Comparison of ENCODE assay signal across 19 cellular contexts in genomic region chr18:45321520-45321919, GRCh38.
A peak's percentile ranks its signal among the peaks of the same experiment; 100 is the strongest.
DNase-seq lines count a peak whose midpoint lies in the region; ATAC-seq and TF ChIP-seq lines count a peak whose summit lies in the region.
"Had no signal": no experiment of that assay in that cellular context is flagged by ENCODE, and none has a peak within 500 bp of the region (broad histone marks: within the 10 kb centered on the region; RNA-seq: fewer than 3 reads in every experiment).

No MANE protein-coding gene starts in this region.

- no peaks in the 10 kb centered on the region for H3K27me3 ChIP-seq in prostate gland (replicated peaks; ENCODE audit: insufficient read depth)
- H3K27me3 ChIP-seq in WERI-Rb-1 (ENCODE audit: insufficient read depth, low read depth, severe bottlenecking), result peaks cover 97% of the 10 kb centered on the region
- H3K27me3 ChIP-seq: BLaER1, brain microvascular endothelial cell, vagina had no signal

- no peak for TF ChIP-seq POLR2A in prostate gland (IDR thresholded peaks at IDR 0.05)

- peaks cover 14% of the 10 kb centered on the region for H3K27me3 Mint-ChIP-seq in osteocyte (ENCODE audit: unreplicated experiment)
- H3K27me3 Mint-ChIP-seq: stimulated activated naive CD8-positive, alpha-beta T cell treated with anti-CD3 and anti-CD28 coated beads, Interleukin-15, Interleukin-2, amounts not matched to agents 100 ng/mL and 50 ng/mL, for 24 hours had no signal

- H3K36me3 Mint-ChIP-seq in osteocyte (ENCODE audit: unreplicated experiment), result no peaks in the 10 kb centered on the region
- H3K36me3 Mint-ChIP-seq: activated CD8-positive, alpha-beta memory T cell treated with anti-CD3 and anti-CD28 coated beads, Interleukin-2, amount 10 ng/mL, durations not matched to agents 7 days and 5 days; memory B cell had no signal

- intact Hi-C loops in left ventricle myocardium superior (cut with micrococcal nuclease) (no loop called here), prostate gland (cut with DNase I) (loop anchor here (5.0 to 10.0 kb wide), 4 partner anchors 74 to 639 kb away; partner anchors contain the start of gene SETBP1)

- peak; percentile 94 for ATAC-seq in left ventricle myocardium superior
- ATAC-seq: activated CD8-positive, alpha-beta memory T cell treated with anti-CD3 and anti-CD28 coated beads, Interleukin-2, amount 10 ng/mL, durations not matched to agents 7 days and 5 days had no signal

- TF ChIP-seq CTCF in prostate gland (IDR thresholded peaks at IDR 0.05), result no peak
- TF ChIP-seq CTCF in osteocyte (IDR thresholded peaks at IDR 0.05), result no peak
- no peak for TF ChIP-seq CTCF in WERI-Rb-1 (IDR thresholded peaks at IDR 0.05; ENCODE audit: low read depth, low read length)

- H3K4me3 ChIP-seq in prostate gland (no peak overlapping the region), WERI-Rb-1 (ENCODE audit: low read depth, low read length) (no peak overlapping the region)
- H3K4me3 ChIP-seq: BLaER1, vagina had no signal

- no peak overlapping the region for H3K4me3 Mint-ChIP-seq in osteocyte (ENCODE audit: unreplicated experiment)
- H3K4me3 Mint-ChIP-seq: activated CD8-positive, alpha-beta memory T cell treated with anti-CD3 and anti-CD28 coated beads, Interleukin-2, amount 10 ng/mL, durations not matched to agents 7 days and 5 days; memory B cell; stimulated activated naive CD8-positive, alpha-beta T cell treated with anti-CD3 and anti-CD28 coated beads, Interleukin-15, Interleukin-2, amounts not matched to agents 100 ng/mL and 50 ng/mL, for 24 hours had no signal

- H3K27ac ChIP-seq in prostate gland (no peak overlapping the region), WERI-Rb-1 (no peak overlapping the region)
- H3K27ac ChIP-seq: BLaER1, brain microvascular endothelial cell, vagina had no signal

- WGBS in prostate gland, result 58% methylated on average over 8 of the region's 8 CpGs

- H3K27ac Mint-ChIP-seq in osteocyte (ENCODE audit: unreplicated experiment), result no peak overlapping the region
- H3K27ac Mint-ChIP-seq: activated CD8-positive, alpha-beta memory T cell treated with anti-CD3 and anti-CD28 coated beads, Interleukin-2, amount 10 ng/mL, durations not matched to agents 7 days and 5 days; memory B cell; stimulated activated naive CD8-positive, alpha-beta T cell treated with anti-CD3 and anti-CD28 coated beads, Interleukin-15, Interleukin-2, amounts not matched to agents 100 ng/mL and 50 ng/mL, for 24 hours had no signal

- H3K9me3 ChIP-seq in prostate gland (no peaks in the 10 kb centered on the region), WERI-Rb-1 (ENCODE audit: severe bottlenecking) (no peaks in the 10 kb centered on the region)
- H3K9me3 ChIP-seq: BLaER1, vagina had no signal

- no peaks in the 10 kb centered on the region for H3K9me3 Mint-ChIP-seq in osteocyte (ENCODE audit: unreplicated experiment)
- H3K9me3 Mint-ChIP-seq: memory B cell; stimulated activated naive CD8-positive, alpha-beta T cell treated with anti-CD3 and anti-CD28 coated beads, Interleukin-15, Interleukin-2, amounts not matched to agents 100 ng/mL and 50 ng/mL, for 24 hours had no signal

- peaks cover 33% of the 10 kb centered on the region for H3K4me1 Mint-ChIP-seq in osteocyte (ENCODE audit: unreplicated experiment)
- H3K4me1 Mint-ChIP-seq: activated CD8-positive, alpha-beta memory T cell treated with anti-CD3 and anti-CD28 coated beads, Interleukin-2, amount 10 ng/mL, durations not matched to agents 7 days and 5 days; memory B cell had no signal

- no peaks in the 10 kb centered on the region for H3K4me1 ChIP-seq in prostate gland (replicated peaks)
- H3K4me1 ChIP-seq: BLaER1 had no signal

- DNase-seq in NCI-H146 (lab: John Stamatoyannopoulos, UW), result peak; percentile 76
- DNase-seq in RPMI8226, result peak; percentile 6
- peak; percentile 30 for DNase-seq in left ventricle myocardium superior
- peak; percentile 5 for DNase-seq in prostate gland (ENCODE audit: low spot score)
- no peak for DNase-seq in osteocyte (ENCODE audit: extremely low spot score, unreplicated experiment)
- DNase-seq in WERI-Rb-1, result no peak
- no peak for DNase-seq in RKO (ENCODE audit: low spot score)
- DNase-seq: activated CD4-positive, CD25-positive, alpha-beta regulatory T cell treated with anti-CD3 and anti-CD28 coated beads, Interleukin-2, amount 50 U/mL, for 72 hours; activated CD8-positive, alpha-beta memory T cell treated with anti-CD3 and anti-CD28 coated beads, Interleukin-2, amount 10 ng/mL, durations not matched to agents 7 days and 5 days; activated naive CD4-positive, alpha-beta T cell; brain microvascular endothelial cell; DMS79; effector memory CD4-positive, alpha-beta T cell; NCI-H69; T-helper 2 cell had no signal

- H3K36me3 ChIP-seq in prostate gland (no peaks in the 10 kb centered on the region), WERI-Rb-1 (no peaks in the 10 kb centered on the region)
- H3K36me3 ChIP-seq: BLaER1, brain microvascular endothelial cell, vagina had no signal

Comparison
In these comparisons a context has a peak if more than half of its experiments do, and no peak if none do; other contexts are left out.
1. DNase-seq: peak in NCI-H146 (single experiment), RPMI8226 (single experiment), left ventricle myocardium superior (single experiment) and prostate gland (single experiment); none in osteocyte (single experiment), WERI-Rb-1 (single experiment) and RKO (single experiment).